In genomic region chr6:54377776-54378175, GRCh38 we compare ENCODE assay signal across 14 cellular contexts.
DNase-seq lines count a peak whose midpoint lies in the region; ATAC-seq and TF ChIP-seq lines count a peak whose summit lies in the region.
"Had no signal": no experiment of that assay in that cellular context is flagged by ENCODE, and none has a peak within 500 bp of the region (broad histone marks: within the 10 kb centered on the region; RNA-seq: fewer than 3 reads in every experiment).

No MANE protein-coding gene starts in this region.

- no peaks in the 10 kb centered on the region for H4K20me1 ChIP-seq in IMR-90 (ENCODE audit: insufficient read depth, low read length)

- H3K9me3 ChIP-seq in IMR-90 (ENCODE audit: control insufficient read depth, insufficient read depth, low read length): no peaks in the 10 kb centered on the region
- H3K9me3 ChIP-seq: A549, BE2C had no signal

- no peak overlapping the region for H2BK120ac ChIP-seq in IMR-90 (ENCODE audit: low read depth, low read length)

- H3K4ac ChIP-seq in IMR-90 (ENCODE audit: low read depth, low read length): no peak overlapping the region

- H4K5ac ChIP-seq in IMR-90 (ENCODE audit: low read depth, low read length): no peak overlapping the region

- H3K9me1 ChIP-seq in IMR-90 (ENCODE audit: insufficient read depth, low read length): no peaks in the 10 kb centered on the region

- dilution Hi-C loops in IMR-90 (cut with HindIII; ENCODE audit: low sequenced_read_pairs, unreplicated experiment): no loop called here

- H3K27ac ChIP-seq in IMR-90 (ENCODE audit: insufficient read depth, low read length): no peak overlapping the region
- H3K27ac ChIP-seq: A549, C4-2B had no signal

- H3K56ac ChIP-seq in IMR-90 (ENCODE audit: extremely low read depth, insufficient read depth, low read length): no peak overlapping the region

- no peak overlapping the region for H2AFZ ChIP-seq in IMR-90 (replicated peaks; ENCODE audit: low read length, poor library complexity)
- H2AFZ ChIP-seq: GM23338 had no signal

- no peak overlapping the region for H3K23ac ChIP-seq in IMR-90 (ENCODE audit: low read depth, low read length)

- no peak overlapping the region for H3K4me2 ChIP-seq in IMR-90 (ENCODE audit: low read depth, low read length)
- H3K4me2 ChIP-seq: A549, GM23338 had no signal

- no peak for TF ChIP-seq RAD21 in IMR-90 (IDR thresholded peaks at IDR 0.05; ENCODE audit: low read length)

- H3K4me1 ChIP-seq in IMR-90 (ENCODE audit: control insufficient read depth, insufficient read depth, low read length): no peaks in the 10 kb centered on the region; the same call in 1 of the 2 replicates
- H3K4me1 ChIP-seq: A549, BE2C had no signal

- no peak overlapping the region for H3K18ac ChIP-seq in IMR-90 (ENCODE audit: low read depth, low read length)

- H2BK15ac ChIP-seq in IMR-90 (ENCODE audit: low read depth, low read length): no peak overlapping the region

- no peak overlapping the region for H2AK5ac ChIP-seq in IMR-90 (ENCODE audit: low read depth, low read length)

- H4K91ac ChIP-seq in IMR-90 (ENCODE audit: insufficient read depth, low read depth, low read length): no peak overlapping the region

- H2AK9ac ChIP-seq in IMR-90 (replicated peaks; ENCODE audit: low read depth, low read length, poor library complexity): no peak overlapping the region

- no peaks in the 10 kb centered on the region for H3K79me1 ChIP-seq in IMR-90 (ENCODE audit: low read depth in 1 of 2, low read length in 2 of 2)

- TF ChIP-seq CTCF in IMR-90 (conservative IDR thresholded peaks at IDR 0.05; ENCODE audit: low read depth, low read length): no peak

- H3K9ac ChIP-seq in IMR-90 (ENCODE audit: low read depth, low read length): no peak overlapping the region

- in situ Hi-C loops in IMR-90 (cut with MboI; ENCODE audit: low sequenced_read_pairs): no loop called here

- CTCF ChIA-PET in IMR-90 (lab: Yijun Ruan, JAX): no interaction called here

- no peaks in the 10 kb centered on the region for H3K27me3 ChIP-seq in IMR-90 (ENCODE audit: control insufficient read depth, insufficient read depth, low read length)
- H3K27me3 ChIP-seq: BE2C had no signal

- no peak overlapping the region for H3K4me3 ChIP-seq in IMR-90 (ENCODE audit: insufficient read depth, low read depth, low read length)
- H3K4me3 ChIP-seq: A549, GM23338 had no signal

- peak; percentile 4 for DNase-seq in IMR-90
- peak; percentile 13 for DNase-seq in amniotic epithelial cell (ENCODE audit: low read depth)
- DNase-seq in glomerular visceral epithelial cell (ENCODE audit: extremely low spot score): peak; percentile 37
- DNase-seq in NAMALWA (ENCODE audit: low spot score): no peak
- no peak for DNase-seq in stimulated activated CD4-positive, alpha-beta T cell treated with anti-CD3 and anti-CD28 coated beads, Interleukin-2, amount 100 ng/mL, for 48 hours
- no peak for DNase-seq in amniotic stem cell (lab: John Stamatoyannopoulos, UW)
- DNase-seq: BE2C; CD4-positive, alpha-beta memory T cell; COR-L47; DMS53; H7 had no signal

- no peak overlapping the region for H4K8ac ChIP-seq in IMR-90 (ENCODE audit: low read depth in 2 of 2, low read length in 2 of 2)

- H2BK20ac ChIP-seq in IMR-90 (ENCODE audit: low read depth, low read length): no peak overlapping the region

- no peak overlapping the region for H3K14ac ChIP-seq in IMR-90 (replicated peaks; ENCODE audit: low read depth, low read length)

- intact Hi-C loops in IMR-90 (cut with micrococcal nuclease): no loop called here

- ATAC-seq in IMR-90 (ENCODE audit: low read depth): no peak
- ATAC-seq: A549, GM23338 had no signal

- no peak for TF ChIP-seq POLR2A in IMR-90 (IDR thresholded peaks at IDR 0.05; ENCODE audit: low read depth, low read length)

- H2BK5ac ChIP-seq in IMR-90 (ENCODE audit: low read depth, low read length, poor library complexity, severe bottlenecking): no peak overlapping the region

- no CpG with 5 or more reads among the region's 2 CpGs for WGBS in IMR-90 (ENCODE audit: extremely low coverage in 2 of 2, insufficient read length in 1 of 2), 2 experiments

- no TSS peak for BruUV-seq in IMR-90 (replicated peaks; lab: Mats Ljungman, UMichigan)

- POLR2A ChIA-PET in IMR-90 (lab: Charles Lee; ENCODE audit: unreplicated experiment): no interaction called here

- no peaks in the 10 kb centered on the region for H3K36me3 ChIP-seq in IMR-90 (ENCODE audit: control insufficient read depth, insufficient read depth, low read length)
- H3K36me3 ChIP-seq: BE2C had no signal

TF ChIP-seq in IMR-90, 13 proteins besides CTCF, POLR2A, EP300 and RAD21:
- no peak for TF ChIP-seq MAZ (IDR thresholded peaks at IDR 0.05; ENCODE audit: borderline replicate concordance, low read depth, low read length)
- no peak for TF ChIP-seq MXI1 (IDR thresholded peaks at IDR 0.05; ENCODE audit: borderline replicate concordance, low read depth, low read length)
- no peak for TF ChIP-seq SMC3 (IDR thresholded peaks at IDR 0.05; ENCODE audit: low read depth, low read length)
- no peak for TF ChIP-seq CEBPB (IDR thresholded peaks at IDR 0.05; ENCODE audit: low read depth, low read length)
- no peak for TF ChIP-seq FOS (IDR thresholded peaks at IDR 0.05; ENCODE audit: low read depth, low read length)
- TF ChIP-seq RFX5 (IDR thresholded peaks at IDR 0.05; ENCODE audit: low read depth, low read length): no peak
- TF ChIP-seq USF2 (IDR thresholded peaks at IDR 0.05; ENCODE audit: low read depth, low read length): no peak
- TF ChIP-seq NFE2L2 (IDR thresholded peaks at IDR 0.05; ENCODE audit: low read depth, low read length): no peak
- TF ChIP-seq CHD1 (IDR thresholded peaks at IDR 0.05; ENCODE audit: low read depth, low read length): no peak
- TF ChIP-seq BHLHE40 (IDR thresholded peaks at IDR 0.05; ENCODE audit: low read depth, low read length): no peak
- no peak for TF ChIP-seq MAFK (IDR thresholded peaks at IDR 0.05; ENCODE audit: low read depth, low read length)
- no peak for TF ChIP-seq RCOR1 (IDR thresholded peaks at IDR 0.05; ENCODE audit: insufficient replicate concordance, low read length)
- TF ChIP-seq ELK1 (IDR thresholded peaks at IDR 0.05; ENCODE audit: borderline replicate concordance, low read depth, low read length): no peak

Comparison
In these comparisons a context has a peak if more than half of its experiments do, and no peak if none do; other contexts are left out.
1. DNase-seq: peak in IMR-90 (single experiment), amniotic epithelial cell (single experiment) and glomerular visceral epithelial cell (single experiment); none in NAMALWA (single experiment), stimulated activated CD4-positive, alpha-beta T cell treated with anti-CD3 and anti-CD28 coated beads, Interleukin-2, amount 100 ng/mL, for 48 hours (0 of 2) and amniotic stem cell (single experiment).